Comparison of ENCODE assay signal across 8 cellular contexts in the genomic region with DNA sequence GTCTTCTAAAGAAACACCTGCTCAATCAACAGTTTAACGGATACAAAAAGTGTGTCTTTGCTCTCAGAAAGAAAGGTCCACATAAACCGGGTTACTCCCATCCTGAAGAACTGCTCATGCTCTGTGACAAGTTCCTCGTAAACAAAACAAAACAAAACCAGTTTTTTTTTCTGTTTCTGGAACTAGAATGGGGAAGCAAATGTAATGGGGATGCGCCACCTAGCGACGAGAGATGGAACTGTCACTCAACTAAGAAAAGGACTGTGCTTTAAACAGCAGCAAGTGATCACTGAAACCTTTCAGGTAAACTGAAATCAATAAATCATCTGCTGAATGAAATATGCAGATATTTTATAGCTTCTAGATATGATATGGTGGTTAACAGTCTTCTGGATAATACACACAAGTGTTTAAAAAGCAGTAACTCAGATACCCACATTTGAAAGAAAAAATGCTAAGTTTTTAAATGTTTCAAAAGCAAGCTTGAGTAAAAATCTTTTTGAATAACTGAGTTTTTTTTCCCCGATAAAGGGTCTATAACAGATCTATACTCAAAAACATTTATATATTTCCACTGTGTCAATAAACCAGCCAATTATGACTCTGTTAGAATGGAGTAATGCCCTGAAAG. TPM values are rescaled to one million over a fixed set of nuclear protein-coding genes. Genes with fewer than 3 reads are reported as not detected.
A peak's percentile ranks its signal among the peaks of the same experiment; 100 is the strongest.
DNase-seq lines count a peak whose midpoint lies in the region; ATAC-seq and TF ChIP-seq lines count a peak whose summit lies in the region.

No MANE protein-coding gene starts in this region.

- intact Hi-C loops in activated CD8-positive, alpha-beta T cell treated with anti-CD3 and anti-CD28 coated beads for 36 hours (cut with micrococcal nuclease), result loop anchor here (5.0 kb wide), 1 partner anchor 364 kb away; a partner anchor contains a TSS

- H3K27ac Mint-ChIP-seq in activated CD8-positive, alpha-beta T cell treated with anti-CD3 and anti-CD28 coated beads for 36 hours, result peak overlapping the region; percentile 70

- no peaks in the 10 kb centered on the region for H3K27me3 Mint-ChIP-seq in activated CD8-positive, alpha-beta T cell treated with anti-CD3 and anti-CD28 coated beads for 36 hours

- no peaks in the 10 kb centered on the region for H3K9me3 Mint-ChIP-seq in activated CD8-positive, alpha-beta T cell treated with anti-CD3 and anti-CD28 coated beads for 36 hours

- H3K4me3 Mint-ChIP-seq in activated CD8-positive, alpha-beta T cell treated with anti-CD3 and anti-CD28 coated beads for 36 hours, result no peak overlapping the region

- POLR2A ChIA-PET in GM10248 (lab: Yijun Ruan, JAX), result interaction anchor here (0.8 kb wide), 1 partner anchor 14 kb away, joined by 3 read pairs; no protein-coding TSS in a partner anchor
- POLR2A ChIA-PET in activated CD8-positive, alpha-beta T cell treated with anti-CD3 and anti-CD28 coated beads for 36 hours (lab: Charles Lee), result interaction anchor here (0.7 to 2.0 kb wide), 6 partner anchors 8 to 358 kb away, joined by 3 to 6 read pairs (median 3); a partner anchor contains a TSS

- peak; percentile 83 for TF ChIP-seq CTCF in GM10248 (IDR thresholded peaks at IDR 0.05; ENCODE audit: control extremely low read depth, extremely low read depth, low read depth, missing control alignments)
- TF ChIP-seq CTCF in activated CD8-positive, alpha-beta T cell treated with anti-CD3 and anti-CD28 coated beads for 36 hours (IDR thresholded peaks at IDR 0.05), result peak; percentile 94

- peak; percentile 66 for DNase-seq in GM10248 (ENCODE audit: extremely low spot score)
- peak; percentile 72 for DNase-seq in NCI-H69 (lab: John Stamatoyannopoulos, UW)
- peak; percentile 88 for DNase-seq in activated CD8-positive, alpha-beta T cell treated with anti-CD3 and anti-CD28 coated beads for 36 hours
- DNase-seq in effector CD4-positive, alpha-beta T cell, result peak; percentile 69
- peak; percentile 94 for DNase-seq in medulla oblongata (ENCODE audit: extremely low spot score)
- peak; percentile 64 for DNase-seq in stimulated activated CD8-positive, alpha-beta memory T cell treated with anti-CD3 and anti-CD28 coated beads, Interleukin-15, amount 100 ng/mL, for 1 hour (ENCODE audit: low read depth)

- H3K4me1 Mint-ChIP-seq in activated CD8-positive, alpha-beta T cell treated with anti-CD3 and anti-CD28 coated beads for 36 hours (ENCODE audit: low read depth), result peaks cover 27% of the 10 kb centered on the region

- ATAC-seq in HG02763 (IDR thresholded peaks at IDR 0.05; ENCODE audit: unreplicated experiment), result peak; percentile 57
- peak; percentile 60 for ATAC-seq in activated CD8-positive, alpha-beta T cell treated with anti-CD3 and anti-CD28 coated beads for 36 hours
- ATAC-seq in HG03571 (IDR thresholded peaks at IDR 0.05; ENCODE audit: unreplicated experiment), result no peak

- H3K36me3 Mint-ChIP-seq in activated CD8-positive, alpha-beta T cell treated with anti-CD3 and anti-CD28 coated beads for 36 hours (ENCODE audit: low read depth), result peaks cover 49% of the 10 kb centered on the region

- CTCF ChIA-PET in GM10248 (lab: Yijun Ruan, JAX), result interaction anchor here (0.6 to 5.4 kb wide), 33 partner anchors 8 to 633 kb away, joined by 3 to 89 read pairs (median 4); a partner anchor contains a TSS
- CTCF ChIA-PET in activated CD8-positive, alpha-beta T cell treated with anti-CD3 and anti-CD28 coated beads for 36 hours (lab: Charles Lee), result interaction anchor here (0.6 to 4.2 kb wide), 43 partner anchors 8 to 633 kb away, joined by 3 to 44 read pairs (median 4); a partner anchor contains a TSS

RNA-seq across cellular contexts. Expression of a gene that starts 10.9 kb away (rescaled TPM):
- total RNA-seq in activated CD8-positive, alpha-beta T cell treated with anti-CD3 and anti-CD28 coated beads for 36 hours, result 10 to 100 TPM; 37.8 to 38.5 TPM
